ENCODE assay signal across 1 cellular context in the genomic region with DNA sequence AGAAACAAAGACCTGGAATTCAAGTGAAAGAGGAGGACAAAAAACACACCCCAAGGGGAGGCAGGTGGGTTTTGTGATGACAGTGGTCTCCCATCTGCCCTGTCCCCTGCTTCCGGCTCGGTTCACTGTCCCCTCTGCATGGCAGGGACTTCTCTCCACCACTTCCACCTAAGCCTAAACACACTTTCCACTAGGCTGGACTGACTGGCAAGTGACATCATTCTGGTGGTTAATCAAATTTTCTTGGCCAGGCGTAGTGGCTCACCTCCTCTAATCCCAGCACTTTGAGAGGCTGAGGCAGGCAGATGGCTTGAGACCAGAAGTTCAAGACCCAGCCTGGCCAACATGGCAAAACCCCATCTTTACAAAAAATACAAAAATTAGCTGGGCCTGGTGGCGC.
TF ChIP-seq lines count a peak whose summit lies in the region.

No MANE protein-coding gene starts in this region.

TF ChIP-seq in GM23338, 12 proteins besides CTCF, POLR2A, EP300 and RAD21 (continued from another document):
- no peak for TF ChIP-seq JUNB (IDR thresholded peaks at IDR 0.05; ENCODE audit: unreplicated experiment)
- TF ChIP-seq REST (IDR thresholded peaks at IDR 0.05; ENCODE audit: unreplicated experiment), result no peak
- no peak for TF ChIP-seq ETS1 (IDR thresholded peaks at IDR 0.05)
